Comparison of ENCODE assay signal across 13 cellular contexts in the genomic region with DNA sequence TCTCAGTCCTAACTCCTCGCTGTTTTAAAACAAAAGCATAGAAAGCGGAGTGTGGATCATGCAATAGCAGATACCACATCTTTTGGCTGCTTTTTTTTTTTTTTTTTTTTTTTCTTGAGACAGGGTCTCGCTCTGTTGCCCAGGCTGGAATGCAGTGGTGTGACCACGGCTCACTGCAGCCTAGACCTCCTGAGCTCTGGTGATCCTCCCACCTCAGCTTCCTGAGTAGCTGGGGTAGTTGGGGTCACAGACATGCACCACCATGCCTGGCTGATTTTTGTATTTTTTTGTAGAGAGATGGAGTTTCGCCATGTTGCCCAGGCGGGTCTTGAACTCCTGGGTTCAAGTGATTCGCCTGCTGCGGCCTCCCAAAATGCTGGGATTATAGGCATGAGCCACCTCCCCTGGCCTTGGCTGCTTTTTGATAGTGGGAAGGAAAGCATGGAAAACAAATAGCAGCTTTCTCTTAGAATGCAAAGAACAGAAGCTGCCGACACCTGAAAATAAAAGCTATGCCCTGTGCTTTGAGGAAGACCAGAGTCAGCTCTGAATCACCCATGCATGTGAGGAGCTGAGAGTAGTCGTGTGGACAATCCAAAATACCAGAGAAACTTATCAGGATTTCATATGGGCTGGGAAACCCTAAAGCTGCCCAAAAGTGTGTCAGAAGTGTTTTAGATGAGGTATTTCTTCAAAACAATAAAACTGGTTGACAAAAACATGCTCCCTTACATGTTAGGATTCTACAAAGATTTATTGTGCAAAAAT. TPM values are rescaled to one million over a fixed set of nuclear protein-coding genes. Genes with fewer than 3 reads are reported as not detected.
DNase-seq lines count a peak whose midpoint lies in the region; TF ChIP-seq lines count a peak whose summit lies in the region.
"Had no signal": no experiment of that assay in that cellular context is flagged by ENCODE, and none has a peak within 500 bp of the region (broad histone marks: within the 10 kb centered on the region; RNA-seq: fewer than 3 reads in every experiment).

No MANE protein-coding gene starts in this region.

- no peaks in the 10 kb centered on the region for H3K36me3 ChIP-seq in OCI-LY7 (ENCODE audit: insufficient read depth, low read length)

- H4K20me1 ChIP-seq in OCI-LY7 (ENCODE audit: insufficient read depth, low read length) = no peaks in the 10 kb centered on the region

- TF ChIP-seq CTCF in OCI-LY7 (conservative IDR thresholded peaks at IDR 0.05; ENCODE audit: low read length) = no peak
- TF ChIP-seq CTCF in fibroblast of mammary gland (conservative IDR thresholded peaks at IDR 0.05; ENCODE audit: control insufficient read depth, insufficient read depth, low read depth, low read length) = no peak

- H3K9me3 ChIP-seq in OCI-LY7 (ENCODE audit: low read length) = no peaks in the 10 kb centered on the region

- no peak overlapping the region for H3K27ac ChIP-seq in OCI-LY7 (ENCODE audit: low read depth, low read length, poor library complexity, severe bottlenecking)
- H3K27ac ChIP-seq: PC-9 had no signal

- H3K9me2 ChIP-seq in OCI-LY7 (ENCODE audit: insufficient read depth, low read length) = no peaks in the 10 kb centered on the region

- peak overlapping the region; percentile 58 for H3K4me2 ChIP-seq in OCI-LY7 (ENCODE audit: low read length)
- H3K4me2 ChIP-seq: PC-9 had no signal

- intact Hi-C loops in OCI-LY7 (cut with micrococcal nuclease; ENCODE audit: unreplicated experiment) = loop anchor here (10.0 kb wide), 1 partner anchor 616 kb away; no protein-coding TSS in a partner anchor

- POLR2A ChIA-PET in OCI-LY7 (lab: Charles Lee) = interaction anchor here (0.6 to 1.9 kb wide), 11 partner anchors 10 to 331 kb away, joined by 3 to 7 read pairs (median 4); no protein-coding TSS in a partner anchor

- no TSS peak for BruUV-seq in OCI-LY7 (replicated peaks; lab: Mats Ljungman, UMichigan)

- CTCF ChIA-PET in OCI-LY7 (lab: Charles Lee; ENCODE audit: unreplicated experiment) = interaction anchor here (0.9 kb wide), 1 partner anchor 24 kb away, joined by 3 read pairs; no protein-coding TSS in a partner anchor

- H2AFZ ChIP-seq in OCI-LY7 (ENCODE audit: low read length) = peak overlapping the region; percentile 25; the same call in 1 of the 2 replicates
- H2AFZ ChIP-seq: PC-9 had no signal

- DNase-seq in GDM1 (lab: John Stamatoyannopoulos, UW) = peak; percentile 13
- DNase-seq in OCI-LY7 (ENCODE audit: low spot score) = no peak
- peak; percentile 81 for DNase-seq in fibroblast of mammary gland (ENCODE audit: low read depth)
- DNase-seq in stimulated activated CD8-positive, alpha-beta memory T cell treated with anti-CD3 and anti-CD28 coated beads, Interleukin-4, amount 100 ng/mL, for 48 hours = peak; percentile 1
- DNase-seq in activated CD4-positive, alpha-beta T cell treated with anti-CD3 and anti-CD28 coated beads, Interleukin-2, amount 50 U/mL, for 1 hour = no peak
- no peak for DNase-seq in cerebellum (ENCODE audit: low spot score)
- no peak for DNase-seq in medulla oblongata (ENCODE audit: extremely low spot score)
- DNase-seq: activated CD4-positive, alpha-beta T cell treated with anti-CD3 and anti-CD28 coated beads for 4 hours; activated gamma-delta T cell treated with Interleukin-2 at 50 U/mL for 16 hours; H7; NCI-H446 treated with DMSO at 0.1 percent for 48 hours; PC-9; T-helper 1 cell had no signal

- H3K4me3 ChIP-seq in OCI-LY7 (ENCODE audit: low read depth, low read length, poor library complexity, severe bottlenecking) (no peak overlapping the region), fibroblast of mammary gland (ENCODE audit: control insufficient read depth, low read depth, low read length) (no peak overlapping the region)
- H3K4me3 ChIP-seq: PC-9 had no signal

- no peaks in the 10 kb centered on the region for H3K79me2 ChIP-seq in OCI-LY7 (ENCODE audit: insufficient read depth, low read depth, low read length)

- peaks cover 29% of the 10 kb centered on the region for H3K4me1 ChIP-seq in OCI-LY7 (ENCODE audit: insufficient read depth, low read length, poor library complexity, severe bottlenecking)

RNA-seq across cellular contexts. Expression of a gene that starts 3.6 kb away (rescaled TPM):
- total RNA-seq in OCI-LY7 (2014; rRNA removed; shearing (Covaris generic)) = 1.9 and 2.2 TPM in 2 replicates
- total RNA-seq in OCI-LY7 (2022) (2.5 and 4.2 TPM in 2 replicates), cerebellum (6.5 TPM)

Comparison
In these comparisons a context has a peak if more than half of its experiments do, and no peak if none do; other contexts are left out.
1. DNase-seq: peak in GDM1 (single experiment), fibroblast of mammary gland (single experiment) and stimulated activated CD8-positive, alpha-beta memory T cell treated with anti-CD3 and anti-CD28 coated beads, Interleukin-4, amount 100 ng/mL, for 48 hours (single experiment); none in OCI-LY7 (single experiment), activated CD4-positive, alpha-beta T cell treated with anti-CD3 and anti-CD28 coated beads, Interleukin-2, amount 50 U/mL, for 1 hour (single experiment), cerebellum (single experiment) and medulla oblongata (single experiment).